16 cellular contexts compared by ENCODE assay signal in genomic region chr11:62627718-62628117, GRCh38. TPM values are rescaled to one million over a fixed set of nuclear protein-coding genes. Genes with fewer than 3 reads are reported as not detected.
A peak's percentile ranks its signal among the peaks of the same experiment; 100 is the strongest.
DNase-seq lines count a peak whose midpoint lies in the region; ATAC-seq, FAIRE-seq and TF ChIP-seq lines count a peak whose summit lies in the region.
"Had no signal": no experiment of that assay in that cellular context is flagged by ENCODE, and none has a peak within 500 bp of the region (broad histone marks: within the 10 kb centered on the region; RNA-seq: fewer than 3 reads in every experiment).

No MANE protein-coding gene starts in this region.

- POLR2A ChIA-PET in RWPE1 (lab: Yijun Ruan, JAX; ENCODE audit: low non-redundant PET) = no interaction called here

- no peak for ATAC-seq in Right ventricle myocardium superior (ENCODE audit: poor library complexity)
- ATAC-seq: esophagus mucosa; stimulated activated memory B cell treated with anti-CD40 and anti-IgM and Interleukin-4, amounts not matched to agents 10 μg/mL and 1 μg/mL and 100 μg/mL, for 72 hours had no signal

- H3K27ac ChIP-seq in cardiac muscle cell (no peak overlapping the region), RWPE1 (0 out of 2 replicates have a peak overlapping the region, but pooled peaks have one; percentile 19)
- H3K27ac ChIP-seq: colonic mucosa had no signal

- H3K4me3 ChIP-seq in cardiac muscle cell (no peak overlapping the region), bronchial epithelial cell (ENCODE audit: low read depth, low read length) (no peak overlapping the region)
- H3K4me3 ChIP-seq: colonic mucosa had no signal

- DNase-seq in cardiac muscle cell (ENCODE audit: low read depth in 1 of 2, low spot score in 1 of 2) (peak in 1 of 2 donors; percentile 17), Right ventricle myocardium superior (no peak), RWPE1 (ENCODE audit: low spot score) (no peak), bronchial epithelial cell (ENCODE audit: low read depth) (no peak), progenitor cell of endocrine pancreas (ENCODE audit: low spot score, unreplicated experiment) (no peak), occipital lobe (lab: John Stamatoyannopoulos, UW) (no peak), islet precursor cell (no peak)
- DNase-seq in activated naive CD4-positive, alpha-beta T cell treated with anti-CD3 and anti-CD28 coated beads, Interleukin-2, amount 50 U/mL, for 16 hours = no peak
- DNase-seq: activated CD4-positive, alpha-beta T cell treated with anti-CD3 and anti-CD28 coated beads, Interleukin-2, amount 10 ng/mL, durations not matched to agents 24 days and 14 days; activated T-cell treated with anti-CD3 and anti-CD28 coated beads, Interleukin-2, amount 50 U/mL, for 1 hour; colonic mucosa; GOT3; IMR-90; midbrain had no signal

- peaks cover 68% of the 10 kb centered on the region for H3K36me3 ChIP-seq in cardiac muscle cell
- peaks cover 50% of the 10 kb centered on the region for H3K36me3 ChIP-seq in bronchial epithelial cell (ENCODE audit: control insufficient read depth, insufficient read depth, low read length)

- H3K27ac Mint-ChIP-seq in progenitor cell of endocrine pancreas = peak overlapping the region; percentile 36
- H3K27ac Mint-ChIP-seq: stimulated activated memory B cell treated with anti-CD40 and anti-IgM and Interleukin-4, amounts not matched to agents 10 μg/mL and 1 μg/mL and 100 μg/mL, for 72 hours had no signal

- intact Hi-C loops in Right ventricle myocardium superior (cut with DNase I) = no loop called here

- no peaks in the 10 kb centered on the region for H3K4me1 ChIP-seq in cardiac muscle cell (ENCODE audit: low read depth)
- H3K4me1 ChIP-seq: colonic mucosa had no signal

- CTCF ChIA-PET in RWPE1 (lab: Yijun Ruan, JAX) = no interaction called here

- TF ChIP-seq CTCF in cardiac muscle cell (IDR thresholded peaks at IDR 0.05; ENCODE audit: low read depth, low read length) = peak; percentile 11
- TF ChIP-seq CTCF in RWPE1 (conservative IDR thresholded peaks at IDR 0.05; ENCODE audit: low read depth) = no peak
- peak; percentile 26 for TF ChIP-seq CTCF in bronchial epithelial cell (IDR thresholded peaks at IDR 0.05; ENCODE audit: insufficient read depth, low read length, severe bottlenecking)
- no peak for TF ChIP-seq CTCF in progenitor cell of endocrine pancreas (IDR thresholded peaks at IDR 0.05; ENCODE audit: unreplicated experiment)

- no peak for FAIRE-seq in bronchial epithelial cell (lab: Jason Lieb, UNC)

- no peak overlapping the region for H3K4me3 Mint-ChIP-seq in progenitor cell of endocrine pancreas (ENCODE audit: low read depth)
- H3K4me3 Mint-ChIP-seq: activated CD4-positive, alpha-beta T cell treated with anti-CD3 and anti-CD28 coated beads, Interleukin-2, amount 10 ng/mL, durations not matched to agents 24 days and 14 days; stimulated activated memory B cell treated with anti-CD40 and anti-IgM and Interleukin-4, amounts not matched to agents 10 μg/mL and 1 μg/mL and 100 μg/mL, for 72 hours had no signal

- H3K27me3 ChIP-seq in cardiac muscle cell = no peaks in the 10 kb centered on the region
- no peaks in the 10 kb centered on the region for H3K27me3 ChIP-seq in bronchial epithelial cell (ENCODE audit: control insufficient read depth, insufficient read depth, low read length)
- H3K27me3 ChIP-seq: colonic mucosa had no signal

- peaks cover 30% of the 10 kb centered on the region for H3K36me3 Mint-ChIP-seq in progenitor cell of endocrine pancreas (ENCODE audit: insufficient read depth)

- no peaks in the 10 kb centered on the region for H3K9me3 Mint-ChIP-seq in progenitor cell of endocrine pancreas (ENCODE audit: low read depth)
- H3K9me3 Mint-ChIP-seq: activated CD4-positive, alpha-beta T cell treated with anti-CD3 and anti-CD28 coated beads, Interleukin-2, amount 10 ng/mL, durations not matched to agents 24 days and 14 days; stimulated activated memory B cell treated with anti-CD40 and anti-IgM and Interleukin-4, amounts not matched to agents 10 μg/mL and 1 μg/mL and 100 μg/mL, for 72 hours had no signal

- H3K9me3 ChIP-seq in cardiac muscle cell (ENCODE audit: low read depth) = no peaks in the 10 kb centered on the region
- H3K9me3 ChIP-seq: colonic mucosa had no signal

- no peaks in the 10 kb centered on the region for H3K27me3 Mint-ChIP-seq in progenitor cell of endocrine pancreas
- H3K27me3 Mint-ChIP-seq: activated CD4-positive, alpha-beta T cell treated with anti-CD3 and anti-CD28 coated beads, Interleukin-2, amount 10 ng/mL, durations not matched to agents 24 days and 14 days; stimulated activated memory B cell treated with anti-CD40 and anti-IgM and Interleukin-4, amounts not matched to agents 10 μg/mL and 1 μg/mL and 100 μg/mL, for 72 hours had no signal

- no peaks in the 10 kb centered on the region for H3K4me1 Mint-ChIP-seq in progenitor cell of endocrine pancreas (ENCODE audit: low read depth)
- H3K4me1 Mint-ChIP-seq: stimulated activated memory B cell treated with anti-CD40 and anti-IgM and Interleukin-4, amounts not matched to agents 10 μg/mL and 1 μg/mL and 100 μg/mL, for 72 hours had no signal

RNA-seq across cellular contexts. Expression of gene B3GAT3, which starts 5.9 kb away (rescaled TPM):
- 46.4 and 52.0 TPM in 2 replicates for total RNA-seq in cardiac muscle cell
- 53.0 and 64.9 TPM in 2 replicates for polyA plus RNA-seq in cardiac muscle cell
- 11.6 TPM for total RNA-seq in Right ventricle myocardium superior
- 24.2 and 26.2 TPM in 2 replicates for total RNA-seq in bronchial epithelial cell
- 43.4 and 48.9 TPM in 2 replicates for total RNA-seq in progenitor cell of endocrine pancreas
- 21.4 TPM for total RNA-seq in occipital lobe

RNA-seq across cellular contexts. Expression of gene ROM1, which starts 14.7 kb away (rescaled TPM):
- 3.3 and 3.5 TPM in 2 replicates for total RNA-seq in cardiac muscle cell
- 6.9 and 7.9 TPM in 2 replicates for polyA plus RNA-seq in cardiac muscle cell
- 1.5 TPM for total RNA-seq in Right ventricle myocardium superior
- total RNA-seq in bronchial epithelial cell = 2.6 and 2.8 TPM in 2 replicates
- 0.62 and 0.86 TPM in 2 replicates for total RNA-seq in progenitor cell of endocrine pancreas
- total RNA-seq in occipital lobe = 3.1 TPM

RNA-seq across cellular contexts. Expression of gene EML3, which starts 15.1 kb away (rescaled TPM):
- total RNA-seq in cardiac muscle cell = 21.1 and 42.8 TPM in 2 replicates
- 32.0 and 38.4 TPM in 2 replicates for polyA plus RNA-seq in cardiac muscle cell
- 13.1 TPM for total RNA-seq in Right ventricle myocardium superior
- total RNA-seq in bronchial epithelial cell = 10.0 and 11.1 TPM in 2 replicates
- 42.7 and 47.0 TPM in 2 replicates for total RNA-seq in progenitor cell of endocrine pancreas
- 4.5 TPM for total RNA-seq in occipital lobe

RNA-seq across cellular contexts. Expression of gene GANAB, which starts 18.7 kb away (rescaled TPM):
- 110 TPM in 2 replicates for total RNA-seq in cardiac muscle cell
- polyA plus RNA-seq in cardiac muscle cell = 143 and 151 TPM in 2 replicates
- total RNA-seq in Right ventricle myocardium superior = 91.4 TPM
- 138 TPM in 2 replicates for total RNA-seq in bronchial epithelial cell
- 354 and 361 TPM in 2 replicates for total RNA-seq in progenitor cell of endocrine pancreas
- 61.8 TPM for total RNA-seq in occipital lobe

RNA-seq across cellular contexts. Expression of gene INTS5, which starts 25.4 kb away (rescaled TPM):
- total RNA-seq in cardiac muscle cell = 33.9 and 36.3 TPM in 2 replicates
- 32.2 and 40.1 TPM in 2 replicates for polyA plus RNA-seq in cardiac muscle cell
- 9.6 TPM for total RNA-seq in Right ventricle myocardium superior
- 17.1 and 19.8 TPM in 2 replicates for total RNA-seq in bronchial epithelial cell
- total RNA-seq in progenitor cell of endocrine pancreas = 23.6 and 24.7 TPM in 2 replicates
- total RNA-seq in occipital lobe = 20.3 TPM

Comparison
In these comparisons a context has a peak if more than half of its experiments do, and no peak if none do; other contexts are left out.
1. CTCF ChIP-seq: peak in cardiac muscle cell (single experiment) and bronchial epithelial cell (single experiment); none in RWPE1 (single experiment) and progenitor cell of endocrine pancreas (single experiment).